8 cellular contexts compared by ENCODE assay signal in genomic region chr22:38843716-38844660, GRCh38. TPM values are rescaled to one million over a fixed set of nuclear protein-coding genes. Genes with fewer than 3 reads are reported as not detected.
DNase-seq lines count a peak whose midpoint lies in the region; ATAC-seq and TF ChIP-seq lines count a peak whose summit lies in the region.

Gene NPTXR (minus strand): TSS chr22:38844028.

- H3K79me2 ChIP-seq in PC-9 (ENCODE audit: low read depth) = no peaks in the 10 kb centered on the region

- H4K20me1 ChIP-seq in PC-9 (ENCODE audit: insufficient read depth) = no peaks in the 10 kb centered on the region

- ATAC-seq in activated naive CD4-positive, alpha-beta T cell treated with anti-CD3 and anti-CD28 coated beads, Interleukin-2, amount 50 U/mL, for 72 hours = peak; percentile 66 to 70

- H3K27me3 ChIP-seq in PC-9 (ENCODE audit: insufficient read depth, low read depth) (no peaks in the 10 kb centered on the region; the same call in 1 of the 2 replicates), neutrophil (peaks cover 100% of the 10 kb centered on the region)

- H3K9me3 Mint-ChIP-seq in activated naive CD4-positive, alpha-beta T cell treated with anti-CD3 and anti-CD28 coated beads, Interleukin-2, amount 50 U/mL, for 72 hours = no peaks in the 10 kb centered on the region

- POLR2A ChIA-PET in PC-9 (lab: Charles Lee; ENCODE audit: unreplicated experiment) = no interaction called here

- peaks cover 24% of the 10 kb centered on the region for H3K4me1 ChIP-seq in PC-9 (replicated peaks; ENCODE audit: insufficient read depth)
- peaks cover 4 to 17% of the 10 kb centered on the region in 2 experiments for H3K4me1 ChIP-seq in neutrophil (ENCODE audit: control insufficient read depth in 1 of 2, insufficient read depth in 1 of 2, low read depth in 1 of 2, low read length in 1 of 2)

- H3K9me3 ChIP-seq in PC-9 (ENCODE audit: insufficient read depth, low read depth) (no peaks in the 10 kb centered on the region), neutrophil (no peaks in the 10 kb centered on the region)

- peak within 1 kb of the TSS; percentile 76; the same call in 1 of the 2 replicates for H2AFZ ChIP-seq in PC-9

- CTCF ChIA-PET in PC-9 (lab: Charles Lee) = interaction anchor here (0.6 to 1.9 kb wide), 2 partner anchors 8 to 75 kb away, joined by 6 to 10 read pairs; no protein-coding TSS in a partner anchor

- H3K4me3 ChIP-seq in PC-9 = peak within 1 kb of the TSS; percentile 67; the same call in 1 of the 2 replicates
- peak within 1 kb of the TSS; percentile 5 to 14 for H3K4me3 ChIP-seq in neutrophil (ENCODE audit: low read depth in 1 of 2, low read length in 1 of 2)

- peak within 1 kb of the TSS; percentile 87 for H3K4me2 ChIP-seq in PC-9

- intact Hi-C loops in PC-9 (cut with micrococcal nuclease; ENCODE audit: unreplicated experiment) = loop anchor here (5.0 kb wide), 1 partner anchor 77 kb away; no protein-coding TSS in a partner anchor

- H3K9me2 ChIP-seq in PC-9 (ENCODE audit: insufficient read depth) = no peaks in the 10 kb centered on the region

- H3K36me3 ChIP-seq in PC-9 (ENCODE audit: low read depth) (no peaks in the 10 kb centered on the region), neutrophil (no peaks in the 10 kb centered on the region)

- no peak for TF ChIP-seq CTCF in PC-9 (conservative IDR thresholded peaks at IDR 0.05)
- TF ChIP-seq CTCF in neutrophil (IDR thresholded peaks at IDR 0.05) = no peak

- H3K36me3 Mint-ChIP-seq in activated naive CD4-positive, alpha-beta T cell treated with anti-CD3 and anti-CD28 coated beads, Interleukin-2, amount 50 U/mL, for 72 hours = no peaks in the 10 kb centered on the region

- peaks cover 37% of the 10 kb centered on the region; the same call in 1 of the 2 replicates for H3F3A ChIP-seq in PC-9 (ENCODE audit: insufficient read depth, low read depth)

- no TSS peak for BruUV-seq in PC-9 (replicated peaks; lab: Mats Ljungman, UMichigan)

- H3K27ac Mint-ChIP-seq in activated naive CD4-positive, alpha-beta T cell treated with anti-CD3 and anti-CD28 coated beads, Interleukin-2, amount 50 U/mL, for 72 hours = no peak within 1 kb of the TSS

- H3K27ac ChIP-seq in PC-9 (no peak within 1 kb of the TSS), neutrophil (no peak within 1 kb of the TSS)

- DNase-seq in SHP77 (lab: John Stamatoyannopoulos, UW) (peak; percentile 44 to 65), SHP77 treated with DMSO at 0.1 percent for 48 hours (lab: John Stamatoyannopoulos, UW) (no peak), PC-9 (peak in 1 of 2 experiments; percentile 72), glomerular visceral epithelial cell (ENCODE audit: extremely low spot score) (peak; percentile 47), NCI-H2107 (lab: John Stamatoyannopoulos, UW) (no peak), KG1 (lab: John Stamatoyannopoulos, UW) (no peak)
- DNase-seq in activated naive CD4-positive, alpha-beta T cell treated with anti-CD3 and anti-CD28 coated beads, Interleukin-2, amount 50 U/mL, for 72 hours (ENCODE audit: low spot score in 2 of 2) = peak in 1 of 2 donors; percentile 30

RNA-seq across cellular contexts. Expression of gene NPTXR, which starts in this region (rescaled TPM):
- 14.7 and 23.8 TPM in 2 replicates for total RNA-seq in PC-9 (2021)
- total RNA-seq in activated naive CD4-positive, alpha-beta T cell treated with anti-CD3 and anti-CD28 coated beads, Interleukin-2, amount 50 U/mL, for 72 hours = 1 to 10 TPM in 1 of 2 donors, under 1 TPM in 1; 0.75 to 1.1 TPM

Comparison
In these comparisons a context has a peak if more than half of its experiments do, and no peak if none do; other contexts are left out.
1. DNase-seq: peak in SHP77 (2 of 2) and glomerular visceral epithelial cell (single experiment); none in SHP77 treated with DMSO at 0.1 percent for 48 hours (single experiment), NCI-H2107 (single experiment) and KG1 (single experiment).